Comparison of ENCODE assay signal across 8 cellular contexts in genomic region chr9:94166237-94167054, GRCh38.
A peak's percentile ranks its signal among the peaks of the same experiment; 100 is the strongest.
DNase-seq lines count a peak whose midpoint lies in the region; ATAC-seq and FAIRE-seq lines count a peak whose summit lies in the region.

No MANE protein-coding gene starts in this region.

- ATAC-seq in GM21381 (IDR thresholded peaks at IDR 0.05; ENCODE audit: unreplicated experiment): peak; percentile 56

- FAIRE-seq in HTR-8/SVneo (lab: Jason Lieb, UNC): peak; percentile 13

- H3K4me1 ChIP-seq in endocrine pancreas (ENCODE audit: control insufficient read depth, insufficient read depth, low read length): peaks cover 32% of the 10 kb centered on the region

- H3K4me3 ChIP-seq in endocrine pancreas (ENCODE audit: control insufficient read depth, insufficient read depth, low read length): peak overlapping the region; percentile 98

- in situ Hi-C loops in Caki2 (cut with HindIII; ENCODE audit: low pct_unique_long_range_greater_than_20kb, low sequenced_read_pairs): no loop called here

- H3K9me3 ChIP-seq in endocrine pancreas (ENCODE audit: control insufficient read depth, low read length): no peaks in the 10 kb centered on the region

- H3K36me3 ChIP-seq in endocrine pancreas (ENCODE audit: control insufficient read depth, insufficient read depth, low read length): no peaks in the 10 kb centered on the region

- DNase-seq in Caki2 (ENCODE audit: low read depth) (peak; percentile 99), HTR-8/SVneo (ENCODE audit: insufficient read length, low spot score) (peak; percentile 91), NOMO-1 treated with DMSO at 0.1 percent for 48 hours (lab: John Stamatoyannopoulos, UW; ENCODE audit: unreplicated experiment) (peak; percentile 97), mesenteric fat pad (ENCODE audit: low spot score) (peak; percentile 98)
- DNase-seq in activated CD8-positive, alpha-beta memory T cell treated with anti-CD3 and anti-CD28 coated beads, Interleukin-2, amount 50 U/mL, for 1 hour (ENCODE audit: extremely low read depth): peak; percentile 92
- peak; percentile 87 for DNase-seq in stimulated activated CD8-positive, alpha-beta memory T cell treated with anti-CD3 and anti-CD28 coated beads, Interleukin-15, amount 100 ng/mL, for 1 hour (ENCODE audit: low read depth)

- peak overlapping the region; percentile 79 for H3K9ac ChIP-seq in endocrine pancreas (ENCODE audit: control insufficient read depth, insufficient read depth, low read length)

- H3K27me3 ChIP-seq in endocrine pancreas (ENCODE audit: control insufficient read depth, insufficient read depth, low read length): no peaks in the 10 kb centered on the region

Comparison
In these comparisons a context has a peak if more than half of its experiments do, and no peak if none do; other contexts are left out.
1. Peak in every context shown above with its lines: DNase-seq, ATAC-seq and H3K4me3 ChIP-seq.